23 cellular contexts compared by ENCODE assay signal in genomic region chr5:153525536-153525935, GRCh38. TPM values are rescaled to one million over a fixed set of nuclear protein-coding genes. Genes with fewer than 3 reads are reported as not detected.
"Had no signal": no experiment of that assay in that cellular context is flagged by ENCODE, and none has a peak within 500 bp of the region (broad histone marks: within the 10 kb centered on the region; RNA-seq: fewer than 3 reads in every experiment).

No MANE protein-coding gene starts in this region.

- ATAC-seq: HepG2, K562 had no signal

- H3K4me3 ChIP-seq: K562 had no signal

- H3K9me3 ChIP-seq: SK-N-SH had no signal

- H3K9ac ChIP-seq: KMS-11, SK-N-SH had no signal

- DNase-seq: Kasumi-1, MM.1S, NCI-H1092 treated with DMSO at 0.1 percent for 48 hours, NCI-H1436, NCI-H187, NCI-H2029, NCI-H2081 treated with DMSO at 0.1 percent for 48 hours, NCI-H2171, NCI-H226, NCI-H446, NCI-H510A, NCI-H524 treated with DMSO at 0.1 percent for 48 hours, NCI-H69, NCI-H774, RPMI8226, SHP77, SK-N-SH had no signal

- H3K27ac ChIP-seq: KMS-11 had no signal

- H3K4me2 ChIP-seq: KMS-11, SK-N-SH had no signal

RNA-seq across cellular contexts. Expression of gene GRIA1, which starts 35.1 kb away (rescaled TPM):
- total RNA-seq: HepG2, HT-29, K562, SK-MEL-5 had no signal
- polyA plus RNA-seq: HepG2, IgD-negative memory B cell, K562 had no signal
